ENCODE assay signal across 10 cellular contexts in genomic region chr4:168319486-168320019, GRCh38. TPM values are rescaled to one million over a fixed set of nuclear protein-coding genes. Genes with fewer than 3 reads are reported as not detected.
A peak's percentile ranks its signal among the peaks of the same experiment; 100 is the strongest.
DNase-seq lines count a peak whose midpoint lies in the region; ATAC-seq lines count a peak whose summit lies in the region.
"Had no signal": no experiment of that assay in that cellular context is flagged by ENCODE, and none has a peak within 500 bp of the region (broad histone marks: within the 10 kb centered on the region; RNA-seq: fewer than 3 reads in every experiment).

No MANE protein-coding gene starts in this region.

- intact Hi-C loops in activated CD4-positive, alpha-beta T cell treated with anti-CD3 and anti-CD28 coated beads for 36 hours (cut with DNase I, micrococcal nuclease) = loop anchor here (2.0 to 10.0 kb wide), 3 partner anchors 161 to 1435 kb away; partner anchors contain the start of genes DDX60L (in 1 of the 2), HPF1 (in 1 of the 2) and NEK1 (in 1 of the 2)

- H3K9me3 Mint-ChIP-seq in activated CD4-positive, alpha-beta T cell treated with anti-CD3 and anti-CD28 coated beads for 36 hours (ENCODE audit: low read depth) = no peaks in the 10 kb centered on the region
- H3K9me3 Mint-ChIP-seq in activated CD8-positive, alpha-beta T cell treated with anti-CD3 and anti-CD28 coated beads, Interleukin-2, amount 10 ng/mL, durations not matched to agents 7 days and 5 days (ENCODE audit: insufficient read depth) = peaks cover 8% of the 10 kb centered on the region
- H3K9me3 Mint-ChIP-seq in immature natural killer cell = no peaks in the 10 kb centered on the region
- no peaks in the 10 kb centered on the region for H3K9me3 Mint-ChIP-seq in stimulated activated effector memory CD8-positive, alpha-beta T cell treated with anti-CD3 and anti-CD28 coated beads, Interleukin-12 subunit alpha, Interleukin-12 subunit beta, amount 100 ng/mL, for 72 hours

- H3K4me1 Mint-ChIP-seq in activated CD4-positive, alpha-beta T cell treated with anti-CD3 and anti-CD28 coated beads for 36 hours = peaks cover 39% of the 10 kb centered on the region
- H3K4me1 Mint-ChIP-seq in activated CD8-positive, alpha-beta T cell treated with anti-CD3 and anti-CD28 coated beads, Interleukin-2, amount 10 ng/mL, durations not matched to agents 7 days and 5 days (ENCODE audit: low read depth) = peaks cover 51% of the 10 kb centered on the region
- H3K4me1 Mint-ChIP-seq in immature natural killer cell = peaks cover 32 to 46% of the 10 kb centered on the region in 2 donors
- peaks cover 24% of the 10 kb centered on the region for H3K4me1 Mint-ChIP-seq in stimulated activated effector memory CD8-positive, alpha-beta T cell treated with anti-CD3 and anti-CD28 coated beads, Interleukin-12 subunit alpha, Interleukin-12 subunit beta, amount 100 ng/mL, for 72 hours

- H3K36me3 Mint-ChIP-seq in activated CD4-positive, alpha-beta T cell treated with anti-CD3 and anti-CD28 coated beads for 36 hours (ENCODE audit: low read depth) = peaks cover 4% of the 10 kb centered on the region
- peaks cover 69% of the 10 kb centered on the region for H3K36me3 Mint-ChIP-seq in activated CD8-positive, alpha-beta T cell treated with anti-CD3 and anti-CD28 coated beads, Interleukin-2, amount 10 ng/mL, durations not matched to agents 7 days and 5 days (ENCODE audit: low read depth)
- peaks cover 0 to 29% (median 4%) of the 10 kb centered on the region in 3 donors for H3K36me3 Mint-ChIP-seq in immature natural killer cell
- H3K36me3 Mint-ChIP-seq in stimulated activated effector memory CD8-positive, alpha-beta T cell treated with anti-CD3 and anti-CD28 coated beads, Interleukin-12 subunit alpha, Interleukin-12 subunit beta, amount 100 ng/mL, for 72 hours = peaks cover 7% of the 10 kb centered on the region

- no peaks in the 10 kb centered on the region for H3K27me3 Mint-ChIP-seq in activated CD4-positive, alpha-beta T cell treated with anti-CD3 and anti-CD28 coated beads for 36 hours
- no peaks in the 10 kb centered on the region for H3K27me3 Mint-ChIP-seq in activated CD8-positive, alpha-beta T cell treated with anti-CD3 and anti-CD28 coated beads, Interleukin-2, amount 10 ng/mL, durations not matched to agents 7 days and 5 days (ENCODE audit: low read depth)
- peaks cover 5 to 9% (median 6%) of the 10 kb centered on the region in 3 donors for H3K27me3 Mint-ChIP-seq in immature natural killer cell (ENCODE audit: low read depth in 3 of 3)

- CTCF ChIA-PET in activated CD4-positive, alpha-beta T cell treated with anti-CD3 and anti-CD28 coated beads for 36 hours (lab: Charles Lee) = no interaction called here
- CTCF ChIA-PET in activated CD8-positive, alpha-beta T cell treated with anti-CD3 and anti-CD28 coated beads, Interleukin-2, amount 10 ng/mL, durations not matched to agents 7 days and 5 days (lab: Charles Lee) = no interaction called here

- DNase-seq in activated CD4-positive, alpha-beta T cell treated with anti-CD3 and anti-CD28 coated beads for 36 hours = no peak
- no peak for DNase-seq in activated CD4-positive, alpha-beta T cell treated with anti-CD3 and anti-CD28 coated beads for 48 hours
- DNase-seq in activated CD8-positive, alpha-beta T cell treated with anti-CD3 and anti-CD28 coated beads, Interleukin-2, amount 10 ng/mL, durations not matched to agents 7 days and 5 days = no peak
- DNase-seq in immature natural killer cell (no peak), mucosa of gallbladder (ENCODE audit: low spot score) (no peak)
- no peak for DNase-seq in stimulated activated effector memory CD8-positive, alpha-beta T cell treated with anti-CD3 and anti-CD28 coated beads, Interleukin-12 subunit alpha, Interleukin-12 subunit beta, amount 100 ng/mL, for 72 hours (ENCODE audit: low spot score in 2 of 2)
- DNase-seq in stimulated activated CD4-positive, alpha-beta T cell treated with anti-CD3 and anti-CD28 coated beads, Interleukin-2, amount 100 ng/mL, for 48 hours = no peak
- DNase-seq: ACHN, NCI-H2029 had no signal

- ATAC-seq in activated CD4-positive, alpha-beta T cell treated with anti-CD3 and anti-CD28 coated beads for 36 hours = no peak
- ATAC-seq in activated CD8-positive, alpha-beta T cell treated with anti-CD3 and anti-CD28 coated beads, Interleukin-2, amount 10 ng/mL, durations not matched to agents 7 days and 5 days = no peak
- ATAC-seq in stimulated activated effector memory CD8-positive, alpha-beta T cell treated with anti-CD3 and anti-CD28 coated beads, Interleukin-12 subunit alpha, Interleukin-12 subunit beta, amount 100 ng/mL, for 72 hours = no peak
- no peak for ATAC-seq in HG03432 (IDR thresholded peaks at IDR 0.05; ENCODE audit: unreplicated experiment)

- H3K27ac Mint-ChIP-seq in activated CD4-positive, alpha-beta T cell treated with anti-CD3 and anti-CD28 coated beads for 36 hours = peak overlapping the region; percentile 92
- H3K27ac Mint-ChIP-seq in activated CD8-positive, alpha-beta T cell treated with anti-CD3 and anti-CD28 coated beads, Interleukin-2, amount 10 ng/mL, durations not matched to agents 7 days and 5 days = peak overlapping the region; percentile 98
- H3K27ac Mint-ChIP-seq in immature natural killer cell = peak overlapping the region; percentile 96 to 99 (median 98)
- H3K27ac Mint-ChIP-seq in stimulated activated effector memory CD8-positive, alpha-beta T cell treated with anti-CD3 and anti-CD28 coated beads, Interleukin-12 subunit alpha, Interleukin-12 subunit beta, amount 100 ng/mL, for 72 hours = peak overlapping the region; percentile 99

- POLR2A ChIA-PET in activated CD4-positive, alpha-beta T cell treated with anti-CD3 and anti-CD28 coated beads for 36 hours (lab: Charles Lee) = no interaction called here
- POLR2A ChIA-PET in activated CD8-positive, alpha-beta T cell treated with anti-CD3 and anti-CD28 coated beads, Interleukin-2, amount 10 ng/mL, durations not matched to agents 7 days and 5 days (lab: Charles Lee) = interaction anchor here (0.9 to 3.2 kb wide), 2 partner anchors 15 to 160 kb away, joined by 3 to 27 read pairs; partner anchors contain the start of gene DDX60L

- peak overlapping the region; percentile 85 for H3K4me3 Mint-ChIP-seq in activated CD4-positive, alpha-beta T cell treated with anti-CD3 and anti-CD28 coated beads for 36 hours
- peak overlapping the region; percentile 94 for H3K4me3 Mint-ChIP-seq in activated CD8-positive, alpha-beta T cell treated with anti-CD3 and anti-CD28 coated beads, Interleukin-2, amount 10 ng/mL, durations not matched to agents 7 days and 5 days
- peak overlapping the region; percentile 95 to 99 (median 97) for H3K4me3 Mint-ChIP-seq in immature natural killer cell
- H3K4me3 Mint-ChIP-seq in stimulated activated effector memory CD8-positive, alpha-beta T cell treated with anti-CD3 and anti-CD28 coated beads, Interleukin-12 subunit alpha, Interleukin-12 subunit beta, amount 100 ng/mL, for 72 hours = peak overlapping the region; percentile 91

RNA-seq across cellular contexts. Expression of gene DDX60, which starts 1.0 kb away (rescaled TPM):
- 10 to 100 TPM; 22.2 to 23.8 TPM for total RNA-seq in activated CD4-positive, alpha-beta T cell treated with anti-CD3 and anti-CD28 coated beads for 36 hours
- total RNA-seq in activated CD8-positive, alpha-beta T cell treated with anti-CD3 and anti-CD28 coated beads, Interleukin-2, amount 10 ng/mL, durations not matched to agents 7 days and 5 days = 100 to 1,000 TPM; 111 to 115 TPM
- polyA plus RNA-seq in immature natural killer cell = 10 to 100 TPM; 17.7 to 31.8 (median 20.1) TPM
- total RNA-seq in mucosa of gallbladder = 19.6 TPM
